Comparison of ENCODE assay signal across 8 cellular contexts in genomic region chr11:88508808-88509581, GRCh38.
A peak's percentile ranks its signal among the peaks of the same experiment; 100 is the strongest.
DNase-seq lines count a peak whose midpoint lies in the region; ATAC-seq and TF ChIP-seq lines count a peak whose summit lies in the region.

No MANE protein-coding gene starts in this region.

- H3K4me1 Mint-ChIP-seq in activated T-helper 1 cell treated with anti-CD3 and anti-CD28 coated beads, Interleukin-12 subunit alpha, Interleukin-12 subunit beta, Interleukin-2, Interleukin-4 antibody, amounts not matched to agents 30 ng/mL and 10 ng/mL and 1 ng/mL, durations not matched to agents 14 hours and 24 hours and 36 hours (ENCODE audit: low read depth), result peaks cover 16% of the 10 kb centered on the region

- H3K4me3 ChIP-seq in BE2C (ENCODE audit: low read depth, low read length) (no peak overlapping the region), skin epidermis (peak overlapping the region; percentile 15 to 39 (median 30))

- no peak for TF ChIP-seq CTCF in BE2C (IDR thresholded peaks at IDR 0.05; ENCODE audit: low read depth, low read length)

- ATAC-seq in GM21619 (IDR thresholded peaks at IDR 0.05; ENCODE audit: unreplicated experiment) (peak; percentile 61), GM19035 (IDR thresholded peaks at IDR 0.05; ENCODE audit: unreplicated experiment) (no peak), HG03025 (IDR thresholded peaks at IDR 0.05; ENCODE audit: low FRiP score, unreplicated experiment) (no peak)

- peak overlapping the region; percentile 79 for H3K4me3 Mint-ChIP-seq in activated T-helper 1 cell treated with anti-CD3 and anti-CD28 coated beads, Interleukin-12 subunit alpha, Interleukin-12 subunit beta, Interleukin-2, Interleukin-4 antibody, amounts not matched to agents 30 ng/mL and 10 ng/mL and 1 ng/mL, durations not matched to agents 14 hours and 24 hours and 36 hours

- H3K36me3 Mint-ChIP-seq in activated T-helper 1 cell treated with anti-CD3 and anti-CD28 coated beads, Interleukin-12 subunit alpha, Interleukin-12 subunit beta, Interleukin-2, Interleukin-4 antibody, amounts not matched to agents 30 ng/mL and 10 ng/mL and 1 ng/mL, durations not matched to agents 14 hours and 24 hours and 36 hours (ENCODE audit: low read depth), result no peaks in the 10 kb centered on the region

- no peaks in the 10 kb centered on the region for H3K36me3 ChIP-seq in BE2C

- intact Hi-C loops in activated T-helper 1 cell treated with anti-CD3 and anti-CD28 coated beads, Interleukin-12 subunit alpha, Interleukin-12 subunit beta, Interleukin-2, Interleukin-4 antibody, amounts not matched to agents 30 ng/mL and 10 ng/mL and 1 ng/mL, durations not matched to agents 14 hours and 24 hours and 36 hours (cut with micrococcal nuclease), result loop anchor here (2.0 kb wide), 1 partner anchor 28 kb away; no protein-coding TSS in a partner anchor

- no peaks in the 10 kb centered on the region for H3K9me3 ChIP-seq in BE2C

- no peak overlapping the region for H3K27ac ChIP-seq in skin epidermis

- H3K4me1 ChIP-seq in BE2C, result no peaks in the 10 kb centered on the region

- peak overlapping the region; percentile 36 for H3K27ac Mint-ChIP-seq in activated T-helper 1 cell treated with anti-CD3 and anti-CD28 coated beads, Interleukin-12 subunit alpha, Interleukin-12 subunit beta, Interleukin-2, Interleukin-4 antibody, amounts not matched to agents 30 ng/mL and 10 ng/mL and 1 ng/mL, durations not matched to agents 14 hours and 24 hours and 36 hours

- peaks cover 71% of the 10 kb centered on the region for H3K27me3 Mint-ChIP-seq in activated T-helper 1 cell treated with anti-CD3 and anti-CD28 coated beads, Interleukin-12 subunit alpha, Interleukin-12 subunit beta, Interleukin-2, Interleukin-4 antibody, amounts not matched to agents 30 ng/mL and 10 ng/mL and 1 ng/mL, durations not matched to agents 14 hours and 24 hours and 36 hours (ENCODE audit: insufficient read depth)

- peaks cover 11% of the 10 kb centered on the region for H3K27me3 ChIP-seq in BE2C

- DNase-seq in BE2C (peak; percentile 9), hepatic stellate cell (ENCODE audit: low spot score) (peak; percentile 33), GM19238 (ENCODE audit: insufficient read length, low spot score) (no peak)
- no peak for DNase-seq in activated T-helper 1 cell treated with anti-CD3 and anti-CD28 coated beads, Interleukin-12 subunit alpha, Interleukin-12 subunit beta, Interleukin-2, Interleukin-4 antibody, amounts not matched to agents 30 ng/mL and 10 ng/mL and 1 ng/mL, durations not matched to agents 14 hours and 24 hours and 36 hours (ENCODE audit: low spot score)

- H3K9me3 Mint-ChIP-seq in activated T-helper 1 cell treated with anti-CD3 and anti-CD28 coated beads, Interleukin-12 subunit alpha, Interleukin-12 subunit beta, Interleukin-2, Interleukin-4 antibody, amounts not matched to agents 30 ng/mL and 10 ng/mL and 1 ng/mL, durations not matched to agents 14 hours and 24 hours and 36 hours, result no peaks in the 10 kb centered on the region

Comparison
In these comparisons a context has a peak if more than half of its experiments do, and no peak if none do; other contexts are left out.
1. DNase-seq: peak in BE2C (single experiment) and hepatic stellate cell (single experiment); none in activated T-helper 1 cell treated with anti-CD3 and anti-CD28 coated beads, Interleukin-12 subunit alpha, Interleukin-12 subunit beta, Interleukin-2, Interleukin-4 antibody, amounts not matched to agents 30 ng/mL and 10 ng/mL and 1 ng/mL, durations not matched to agents 14 hours and 24 hours and 36 hours (single experiment) and GM19238 (single experiment).